ENCODE assay signal across 14 cellular contexts in genomic region chr17:67059372-67059771, GRCh38. TPM values are rescaled to one million over a fixed set of nuclear protein-coding genes. Genes with fewer than 3 reads are reported as not detected.
DNase-seq lines count a peak whose midpoint lies in the region; ATAC-seq and TF ChIP-seq lines count a peak whose summit lies in the region.
"Had no signal": no experiment of that assay in that cellular context is flagged by ENCODE, and none has a peak within 500 bp of the region (broad histone marks: within the 10 kb centered on the region; RNA-seq: fewer than 3 reads in every experiment).

No MANE protein-coding gene starts in this region.

- no peaks in the 10 kb centered on the region for H3K27me3 Mint-ChIP-seq in activated CD8-positive, alpha-beta memory T cell treated with anti-CD3 and anti-CD28 coated beads, Interleukin-2, amount 10 ng/mL, durations not matched to agents 7 days and 5 days

- ATAC-seq in activated CD8-positive, alpha-beta memory T cell treated with anti-CD3 and anti-CD28 coated beads, Interleukin-2, amount 10 ng/mL, durations not matched to agents 7 days and 5 days = no peak
- ATAC-seq in left lobe of liver (peak; percentile 52), psoas muscle (no peak), mucosa of descending colon (no peak)

- H3K9me3 Mint-ChIP-seq in activated CD8-positive, alpha-beta memory T cell treated with anti-CD3 and anti-CD28 coated beads, Interleukin-2, amount 10 ng/mL, durations not matched to agents 7 days and 5 days (ENCODE audit: low read depth) = no peaks in the 10 kb centered on the region

- no peak for TF ChIP-seq CTCF in psoas muscle (IDR thresholded peaks at IDR 0.05)
- no peak for TF ChIP-seq CTCF in mucosa of descending colon (IDR thresholded peaks at IDR 0.05)

- no peaks in the 10 kb centered on the region for H3K27me3 ChIP-seq in psoas muscle (ENCODE audit: insufficient read depth in 3 of 3, low read length in 2 of 3)

- H3K9me3 ChIP-seq in psoas muscle = no peaks in the 10 kb centered on the region
- no peaks in the 10 kb centered on the region for H3K9me3 ChIP-seq in mucosa of descending colon

- H3K4me3 Mint-ChIP-seq in activated CD8-positive, alpha-beta memory T cell treated with anti-CD3 and anti-CD28 coated beads, Interleukin-2, amount 10 ng/mL, durations not matched to agents 7 days and 5 days = no peak overlapping the region

- peak overlapping the region; percentile 10 for H3K27ac ChIP-seq in psoas muscle
- H3K27ac ChIP-seq: C4-2B had no signal

- WGBS in psoas muscle, 3 donors = 44 to 56% (median 44%) methylated on average over 6 of the region's 6 CpGs

- H3K4me1 Mint-ChIP-seq in activated CD8-positive, alpha-beta memory T cell treated with anti-CD3 and anti-CD28 coated beads, Interleukin-2, amount 10 ng/mL, durations not matched to agents 7 days and 5 days = no peaks in the 10 kb centered on the region

- no peaks in the 10 kb centered on the region for H3K36me3 Mint-ChIP-seq in activated CD8-positive, alpha-beta memory T cell treated with anti-CD3 and anti-CD28 coated beads, Interleukin-2, amount 10 ng/mL, durations not matched to agents 7 days and 5 days

- peak; percentile 9 for DNase-seq in activated CD8-positive, alpha-beta memory T cell treated with anti-CD3 and anti-CD28 coated beads, Interleukin-2, amount 10 ng/mL, durations not matched to agents 7 days and 5 days
- DNase-seq in activated CD8-positive, alpha-beta memory T cell treated with anti-CD3 and anti-CD28 coated beads, Interleukin-2, amount 50 U/mL, for 4 hours = no peak
- DNase-seq in NCI-H446 (lab: John Stamatoyannopoulos, UW) (peak; percentile 36 to 78), left lobe of liver (ENCODE audit: low spot score) (peak; percentile 37), psoas muscle (no peak), mucosa of descending colon (no peak), HT-29 (ENCODE audit: low spot score) (no peak)
- DNase-seq in activated CD4-positive, alpha-beta T cell treated with anti-CD3 and anti-CD28 coated beads for 1 hour = no peak
- DNase-seq: DMS53, HCEC 1CT, NCI-H345, NCI-H82, SIG-M5 had no signal

- H3K4me3 ChIP-seq in psoas muscle (no peak overlapping the region), mucosa of descending colon (no peak overlapping the region)

- H3K4me1 ChIP-seq in psoas muscle = peaks cover 22% of the 10 kb centered on the region
- peaks cover 6% of the 10 kb centered on the region for H3K4me1 ChIP-seq in mucosa of descending colon (ENCODE audit: low read depth)

- H3K36me3 ChIP-seq in psoas muscle (ENCODE audit: insufficient read depth in 1 of 2, low read depth in 1 of 2) (peaks cover 0 to 23% of the 10 kb centered on the region in 2 donors), mucosa of descending colon (ENCODE audit: low read depth) (no peaks in the 10 kb centered on the region)

- intact Hi-C loops in psoas muscle (cut with DNase I) = no loop called here
- intact Hi-C loops in mucosa of descending colon (cut with DNase I, micrococcal nuclease) = no loop called here

- CTCF ChIA-PET in activated CD8-positive, alpha-beta memory T cell treated with anti-CD3 and anti-CD28 coated beads, Interleukin-2, amount 10 ng/mL, durations not matched to agents 7 days and 5 days (lab: Charles Lee) = no interaction called here

- no peak overlapping the region for H3K27ac Mint-ChIP-seq in activated CD8-positive, alpha-beta memory T cell treated with anti-CD3 and anti-CD28 coated beads, Interleukin-2, amount 10 ng/mL, durations not matched to agents 7 days and 5 days

RNA-seq across cellular contexts. Expression of gene CACNG1, which starts 15.0 kb away (rescaled TPM):
- total RNA-seq in activated CD8-positive, alpha-beta memory T cell treated with anti-CD3 and anti-CD28 coated beads, Interleukin-2, amount 10 ng/mL, durations not matched to agents 7 days and 5 days = not detected
- not detected for total RNA-seq in left lobe of liver
- total RNA-seq in psoas muscle = 100 to 1,000 TPM in 1 of 4 donors, 10 to 100 TPM in 3; 36.9 to 312 (median 57.7) TPM
- 100 to 1,000 TPM in 2 of 3 donors, 10 to 100 TPM in 1; 20.3 to 132 (median 110) TPM for polyA plus RNA-seq in psoas muscle
- not detected for total RNA-seq in mucosa of descending colon
- total RNA-seq in HT-29 (2014; rRNA removed; shearing (Covaris generic)) = not detected in 2 replicates

Comparison
In these comparisons a context has a peak if more than half of its experiments do, and no peak if none do; other contexts are left out.
1. DNase-seq: peak in activated CD8-positive, alpha-beta memory T cell treated with anti-CD3 and anti-CD28 coated beads, Interleukin-2, amount 10 ng/mL, durations not matched to agents 7 days and 5 days (single experiment), NCI-H446 (2 of 2) and left lobe of liver (single experiment); none in activated CD8-positive, alpha-beta memory T cell treated with anti-CD3 and anti-CD28 coated beads, Interleukin-2, amount 50 U/mL, for 4 hours (single experiment), psoas muscle (0 of 2), mucosa of descending colon (0 of 3), activated CD4-positive, alpha-beta T cell treated with anti-CD3 and anti-CD28 coated beads for 1 hour (single experiment) and HT-29 (single experiment).
2. RNA of gene CACNG1, which starts 15.0 kb away (total RNA-seq): 36.9 to 312 TPM in psoas muscle; not detected in left lobe of liver (single experiment), not detected in activated CD8-positive, alpha-beta memory T cell treated with anti-CD3 and anti-CD28 coated beads, Interleukin-2, amount 10 ng/mL, durations not matched to agents 7 days and 5 days, not detected in mucosa of descending colon and not detected in HT-29; every median in the first group is over 10 times any median in the second.